Comparison of ENCODE assay signal across 8 cellular contexts in the genomic region with DNA sequence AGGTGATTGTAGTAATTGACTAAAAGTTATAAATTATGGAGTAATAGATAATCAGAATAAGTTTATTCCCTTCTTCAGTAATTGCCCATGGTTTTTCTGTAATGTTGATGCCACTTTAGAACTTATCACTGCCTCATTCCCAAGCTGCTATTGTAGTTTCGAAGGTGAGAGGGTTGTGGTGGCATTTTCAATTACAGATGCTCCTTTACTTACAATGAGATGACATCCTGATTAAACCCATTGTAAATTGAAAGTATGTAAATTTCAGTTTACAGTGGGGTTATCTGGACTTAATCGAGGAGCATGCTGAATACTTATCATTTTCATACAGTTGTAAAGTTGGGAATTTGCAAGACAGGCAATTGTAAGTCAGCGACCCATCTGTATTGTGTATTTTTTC. TPM values are rescaled to one million over a fixed set of nuclear protein-coding genes. Genes with fewer than 3 reads are reported as not detected.
DNase-seq lines count a peak whose midpoint lies in the region; ATAC-seq, FAIRE-seq and TF ChIP-seq lines count a peak whose summit lies in the region.

No MANE protein-coding gene starts in this region.

- H3K9me3 ChIP-seq in keratinocyte (ENCODE audit: control insufficient read depth, low read depth, low read length) (no peaks in the 10 kb centered on the region), stomach smooth muscle (ENCODE audit: control insufficient read depth in 2 of 2, low read length in 2 of 2) (no peaks in the 10 kb centered on the region)

- H3K4me1 ChIP-seq in keratinocyte (ENCODE audit: control insufficient read depth, extremely low read depth, insufficient read depth, low read length) (peaks cover 31% of the 10 kb centered on the region), stomach smooth muscle (ENCODE audit: control insufficient read depth, insufficient read depth, low read length) (peaks cover 31% of the 10 kb centered on the region)

- TF ChIP-seq CTCF in keratinocyte (optimal IDR thresholded peaks at IDR 0.05 in 1 of 3, IDR thresholded peaks at IDR 0.05 in 1 of 3, conservative IDR thresholded peaks at IDR 0.05 in 1 of 3; ENCODE audit: extremely low read depth in 1 of 3, insufficient read depth in 2 of 3, low read length in 3 of 3): no peak

- H3K4me3 Mint-ChIP-seq in activated T-cell treated with anti-CD3 and anti-CD28 coated beads, Interleukin-2, amount 50 U/mL, for 72 hours: peak overlapping the region; percentile 96 to 100
- peak overlapping the region; percentile 92 for H3K4me3 Mint-ChIP-seq in activated T-helper 2 cell treated with anti-CD3 and anti-CD28 coated beads, Interferon-gamma antibody, Interleukin-2, Interleukin-4, amounts not matched to agents 10 μg/mL and 5 μg/mL and 100 μg/mL, durations not matched to agents 14 hours and 24 hours and 36 hours (ENCODE audit: low read depth)

- intact Hi-C loops in activated T-helper 2 cell treated with anti-CD3 and anti-CD28 coated beads, Interferon-gamma antibody, Interleukin-2, Interleukin-4, amounts not matched to agents 10 μg/mL and 5 μg/mL and 100 μg/mL, durations not matched to agents 14 hours and 24 hours and 36 hours (cut with micrococcal nuclease): no loop called here

- H3K79me2 ChIP-seq in keratinocyte (ENCODE audit: control insufficient read depth, insufficient read depth, low read length): peaks cover 81% of the 10 kb centered on the region

- H3K4me2 ChIP-seq in keratinocyte (ENCODE audit: control insufficient read depth, extremely low read depth, insufficient read depth, low read depth, low read length): peak overlapping the region; percentile 97

- no peaks in the 10 kb centered on the region for H3K9me1 ChIP-seq in keratinocyte (ENCODE audit: control insufficient read depth, extremely low read depth, insufficient read depth, low read length)

- H3K9me3 Mint-ChIP-seq in activated T-cell treated with anti-CD3 and anti-CD28 coated beads, Interleukin-2, amount 50 U/mL, for 72 hours: no peaks in the 10 kb centered on the region
- no peaks in the 10 kb centered on the region for H3K9me3 Mint-ChIP-seq in activated T-helper 2 cell treated with anti-CD3 and anti-CD28 coated beads, Interferon-gamma antibody, Interleukin-2, Interleukin-4, amounts not matched to agents 10 μg/mL and 5 μg/mL and 100 μg/mL, durations not matched to agents 14 hours and 24 hours and 36 hours

- H3K36me3 ChIP-seq in keratinocyte (ENCODE audit: control insufficient read depth in 2 of 2, extremely low read depth in 1 of 2, insufficient read depth in 2 of 2, low read length in 2 of 2) (no peaks in the 10 kb centered on the region), stomach smooth muscle (ENCODE audit: control insufficient read depth in 2 of 2, insufficient read depth in 2 of 2, low read length in 2 of 2) (no peaks in the 10 kb centered on the region)

- H3K9ac ChIP-seq in keratinocyte (ENCODE audit: control insufficient read depth, extremely low read depth, insufficient read depth, low read length): peak overlapping the region; percentile 37
- peak overlapping the region; percentile 1 to 97 for H3K9ac ChIP-seq in stomach smooth muscle (ENCODE audit: low read length in 2 of 2)

- no peaks in the 10 kb centered on the region for H3K27me3 Mint-ChIP-seq in activated T-cell treated with anti-CD3 and anti-CD28 coated beads, Interleukin-2, amount 50 U/mL, for 72 hours (ENCODE audit: low read depth)
- H3K27me3 Mint-ChIP-seq in activated T-helper 2 cell treated with anti-CD3 and anti-CD28 coated beads, Interferon-gamma antibody, Interleukin-2, Interleukin-4, amounts not matched to agents 10 μg/mL and 5 μg/mL and 100 μg/mL, durations not matched to agents 14 hours and 24 hours and 36 hours (ENCODE audit: low read depth): no peaks in the 10 kb centered on the region

- dilution Hi-C loops in keratinocyte (cut with MboI; ENCODE audit: extremely low pct_ligation_motif_present, low sequenced_read_pairs): no loop called here

- H3K4me1 Mint-ChIP-seq in activated T-cell treated with anti-CD3 and anti-CD28 coated beads, Interleukin-2, amount 50 U/mL, for 72 hours (ENCODE audit: low read depth): peaks cover 77% of the 10 kb centered on the region
- peaks cover 66% of the 10 kb centered on the region for H3K4me1 Mint-ChIP-seq in activated T-helper 2 cell treated with anti-CD3 and anti-CD28 coated beads, Interferon-gamma antibody, Interleukin-2, Interleukin-4, amounts not matched to agents 10 μg/mL and 5 μg/mL and 100 μg/mL, durations not matched to agents 14 hours and 24 hours and 36 hours (ENCODE audit: low read depth)

- H3K4me3 ChIP-seq in keratinocyte (ENCODE audit: control insufficient read depth in 2 of 3, extremely low read depth in 1 of 3, insufficient read depth in 2 of 3, low read depth in 1 of 3, low read length in 3 of 3): peak overlapping the region; percentile 20 to 96 (median 93)
- peak overlapping the region; percentile 81 to 92 for H3K4me3 ChIP-seq in stomach smooth muscle (ENCODE audit: low read length in 2 of 2)

- peaks cover 2% of the 10 kb centered on the region for H4K20me1 ChIP-seq in keratinocyte (ENCODE audit: control insufficient read depth, extremely low read depth, insufficient read depth, low read length)

- no peak for DNase-seq in activated T-cell treated with anti-CD3 and anti-CD28 coated beads, Interleukin-2, amount 50 U/mL, for 72 hours
- no peak for DNase-seq in activated T-cell treated with anti-CD3 and anti-CD28 coated beads, Interleukin-2, amount 50 U/mL, for 48 hours
- DNase-seq in activated T-helper 2 cell treated with anti-CD3 and anti-CD28 coated beads, Interferon-gamma antibody, Interleukin-2, Interleukin-4, amounts not matched to agents 10 μg/mL and 5 μg/mL and 100 μg/mL, durations not matched to agents 14 hours and 24 hours and 36 hours (ENCODE audit: low spot score): no peak
- DNase-seq in keratinocyte (ENCODE audit: low read depth, low spot score): no peak
- DNase-seq in activated effector memory CD4-positive, alpha-beta T cell treated with Interleukin-2 at 50 U/mL for 16 hours: no peak
- no peak for DNase-seq in NCI-H524 treated with DMSO at 0.1 percent for 48 hours (lab: John Stamatoyannopoulos, UW)

- H3K27ac ChIP-seq in keratinocyte (ENCODE audit: control insufficient read depth, insufficient read depth, low read length) (peak overlapping the region; percentile 37), stomach smooth muscle (ENCODE audit: low read length) (no peak overlapping the region)

- H2AFZ ChIP-seq in keratinocyte (ENCODE audit: control insufficient read depth, low read length): no peak overlapping the region

- no peaks in the 10 kb centered on the region for H3K27me3 ChIP-seq in keratinocyte (ENCODE audit: control insufficient read depth, extremely low read depth, insufficient read depth, low read length)
- H3K27me3 ChIP-seq in stomach smooth muscle (ENCODE audit: control insufficient read depth in 1 of 2, insufficient read depth in 2 of 2, low read length in 2 of 2): no peaks in the 10 kb centered on the region

- H3K27ac Mint-ChIP-seq in activated T-cell treated with anti-CD3 and anti-CD28 coated beads, Interleukin-2, amount 50 U/mL, for 72 hours: peak overlapping the region; percentile 100
- H3K27ac Mint-ChIP-seq in activated T-helper 2 cell treated with anti-CD3 and anti-CD28 coated beads, Interferon-gamma antibody, Interleukin-2, Interleukin-4, amounts not matched to agents 10 μg/mL and 5 μg/mL and 100 μg/mL, durations not matched to agents 14 hours and 24 hours and 36 hours: peak overlapping the region; percentile 71

- no peak for FAIRE-seq in keratinocyte (lab: Jason Lieb, UNC)

- H3K36me3 Mint-ChIP-seq in activated T-cell treated with anti-CD3 and anti-CD28 coated beads, Interleukin-2, amount 50 U/mL, for 72 hours (ENCODE audit: insufficient read depth in 2 of 2): peaks cover 41 to 61% of the 10 kb centered on the region in 2 donors
- H3K36me3 Mint-ChIP-seq in activated T-helper 2 cell treated with anti-CD3 and anti-CD28 coated beads, Interferon-gamma antibody, Interleukin-2, Interleukin-4, amounts not matched to agents 10 μg/mL and 5 μg/mL and 100 μg/mL, durations not matched to agents 14 hours and 24 hours and 36 hours (ENCODE audit: low read depth): peaks cover 69% of the 10 kb centered on the region

- no peak for ATAC-seq in activated T-cell treated with anti-CD3 and anti-CD28 coated beads, Interleukin-2, amount 50 U/mL, for 72 hours (replicated peaks in 1 of 2)
- ATAC-seq in GM19395 (IDR thresholded peaks at IDR 0.05; ENCODE audit: unreplicated experiment): no peak

RNA-seq across cellular contexts. Expression of a gene that starts 2.9 kb away (rescaled TPM):
- total RNA-seq in activated T-cell treated with anti-CD3 and anti-CD28 coated beads, Interleukin-2, amount 50 U/mL, for 72 hours: 100 to 1,000 TPM; 394 to 497 TPM
- total RNA-seq in activated T-helper 2 cell treated with anti-CD3 and anti-CD28 coated beads, Interferon-gamma antibody, Interleukin-2, Interleukin-4, amounts not matched to agents 10 μg/mL and 5 μg/mL and 100 μg/mL, durations not matched to agents 14 hours and 24 hours and 36 hours: 329 and 341 TPM in 2 replicates
- 107 to 202 TPM (median 125 TPM) in 3 replicates for polyA plus RNA-seq in keratinocyte
- polyA plus RNA-seq in keratinocyte (2011; ENCODE audit: low read depth): 40.2 TPM
- polyA plus RNA-seq in keratinocyte (2011; cell fraction: cytosol; rRNA removed): 106 and 185 TPM in 2 replicates
- 67.0 and 74.2 TPM in 2 replicates for polyA plus RNA-seq in keratinocyte (2011; cell fraction: nucleus; rRNA removed)
- polyA plus RNA-seq in keratinocyte (2012; ENCODE audit: low replicate concordance): 100 and 142 TPM in 2 replicates
- 13.4 to 56.9 TPM (median 38.3 TPM) in 3 replicates for polyA minus RNA-seq in keratinocyte
- 20.5 TPM for polyA minus RNA-seq in keratinocyte (2011; cell fraction: cytosol; rRNA and poly(A)+ RNA removed)
- 23.6 and 35.1 TPM in 2 replicates for polyA minus RNA-seq in keratinocyte (2011; cell fraction: nucleus; rRNA and poly(A)+ RNA removed)

RNA-seq across cellular contexts. Expression of a gene that starts 31.2 kb away (rescaled TPM):
- total RNA-seq in activated T-cell treated with anti-CD3 and anti-CD28 coated beads, Interleukin-2, amount 50 U/mL, for 72 hours: 100 to 1,000 TPM in 1 of 2 donors, 10 to 100 TPM in 1; 84.4 to 123 TPM
- total RNA-seq in activated T-helper 2 cell treated with anti-CD3 and anti-CD28 coated beads, Interferon-gamma antibody, Interleukin-2, Interleukin-4, amounts not matched to agents 10 μg/mL and 5 μg/mL and 100 μg/mL, durations not matched to agents 14 hours and 24 hours and 36 hours: 66.0 and 68.7 TPM in 2 replicates
- 2.6 to 8.0 TPM (median 4.9 TPM) in 3 replicates for polyA plus RNA-seq in keratinocyte
- polyA plus RNA-seq in keratinocyte (2011; ENCODE audit: low read depth): 160 TPM
- polyA plus RNA-seq in keratinocyte (2011; cell fraction: cytosol; rRNA removed): 2.0 and 3.8 TPM in 2 replicates
- 7.0 and 9.0 TPM in 2 replicates for polyA plus RNA-seq in keratinocyte (2011; cell fraction: nucleus; rRNA removed)
- polyA plus RNA-seq in keratinocyte (2012; ENCODE audit: low replicate concordance): 12.7 and 21.4 TPM in 2 replicates
- 3.0 to 39.0 TPM (median 12.0 TPM) in 3 replicates for polyA minus RNA-seq in keratinocyte
- polyA minus RNA-seq in keratinocyte (2011; cell fraction: cytosol; rRNA and poly(A)+ RNA removed): 11.3 TPM
- polyA minus RNA-seq in keratinocyte (2011; cell fraction: nucleus; rRNA and poly(A)+ RNA removed): 10.2 and 29.2 TPM in 2 replicates
